ENCODE assay signal across 13 cellular contexts in genomic region chr10:13961096-13961495, GRCh38.
A peak's percentile ranks its signal among the peaks of the same experiment; 100 is the strongest.
DNase-seq lines count a peak whose midpoint lies in the region; ATAC-seq and TF ChIP-seq lines count a peak whose summit lies in the region.
"Had no signal": no experiment of that assay in that cellular context is flagged by ENCODE, and none has a peak within 500 bp of the region (broad histone marks: within the 10 kb centered on the region; RNA-seq: fewer than 3 reads in every experiment).

No MANE protein-coding gene starts in this region.

- BruUV-seq in Caco-2 (replicated peaks; lab: Mats Ljungman, UMichigan) = no TSS peak

- H3K36me3 ChIP-seq in GM23248 (ENCODE audit: low read depth) (no peaks in the 10 kb centered on the region), SJSA1 (no peaks in the 10 kb centered on the region), Caco-2 (ENCODE audit: control insufficient read depth, insufficient read depth, low read length) (no peaks in the 10 kb centered on the region)

- H2AFZ ChIP-seq in GM23248 = peak overlapping the region; percentile 26

- H3K9me3 ChIP-seq in GM23248 (ENCODE audit: low read depth) (no peaks in the 10 kb centered on the region), SJSA1 (replicated peaks) (no peaks in the 10 kb centered on the region), Caco-2 (no peaks in the 10 kb centered on the region)

- no peak overlapping the region for H3K27ac Mint-ChIP-seq in Caco-2 (ENCODE audit: unreplicated experiment)
- H3K27ac Mint-ChIP-seq: stimulated activated naive CD8-positive, alpha-beta T cell treated with anti-CD3 and anti-CD28 coated beads, Interleukin-15, Interleukin-2, amounts not matched to agents 100 ng/mL and 50 ng/mL, for 24 hours had no signal

- H3F3A ChIP-seq in GM23248 (ENCODE audit: insufficient read depth) = peaks cover 32% of the 10 kb centered on the region

- CTCF ChIA-PET in HEK293T (lab: Yijun Ruan, JAX) = interaction anchor here (0.7 kb wide), 1 partner anchor 222 kb away, joined by 3 read pairs; no protein-coding TSS in a partner anchor
- CTCF ChIA-PET in Caco-2 (lab: Charles Lee) = no interaction called here

- peak overlapping the region; percentile 62 for H3K4me2 ChIP-seq in GM23248 (ENCODE audit: unreplicated experiment)

- peaks cover 3% of the 10 kb centered on the region for H3K27me3 Mint-ChIP-seq in Caco-2 (ENCODE audit: insufficient read depth, unreplicated experiment)

- no peak for TF ChIP-seq CTCF in Caco-2 (IDR thresholded peaks at IDR 0.05; ENCODE audit: insufficient read depth in 1 of 2, low read depth in 1 of 2, low read length in 1 of 2, severe bottlenecking in 1 of 2, unreplicated experiment in 1 of 2)

- 1% methylated on average over 5 of the region's 5 CpGs for WGBS in GM23248 (ENCODE audit: low coverage in 1 of 2, low lambda C conversion rate in 2 of 2, missing lambda C conversion rate in 2 of 2), 2 experiments

- ATAC-seq in HG02623 (IDR thresholded peaks at IDR 0.05; ENCODE audit: unreplicated experiment) = no peak
- ATAC-seq: sciatic nerve had no signal

- intact Hi-C loops in Caco-2 (cut with micrococcal nuclease; ENCODE audit: unreplicated experiment) = no loop called here

- no peaks in the 10 kb centered on the region for H3K9me3 Mint-ChIP-seq in Caco-2 (ENCODE audit: unreplicated experiment)
- H3K9me3 Mint-ChIP-seq: stimulated activated naive CD8-positive, alpha-beta T cell treated with anti-CD3 and anti-CD28 coated beads, Interleukin-15, Interleukin-2, amounts not matched to agents 100 ng/mL and 50 ng/mL, for 24 hours had no signal

- POLR2A ChIA-PET in HEK293T (lab: Yijun Ruan, JAX) = no interaction called here
- POLR2A ChIA-PET in Caco-2 (lab: Charles Lee) = no interaction called here

- H3K9ac ChIP-seq in GM23248 = peak overlapping the region; percentile 34; the same call in 1 of the 2 replicates

- H3K9me2 ChIP-seq in GM23248 (ENCODE audit: insufficient read depth) = no peaks in the 10 kb centered on the region

- H3K4me1 ChIP-seq in GM23248 (ENCODE audit: insufficient read depth) (peaks cover 30% of the 10 kb centered on the region), SJSA1 (replicated peaks) (peaks cover 40% of the 10 kb centered on the region), Caco-2 (no peaks in the 10 kb centered on the region)

- in situ Hi-C loops in GM23248 (cut with MboI) = no loop called here

- no peaks in the 10 kb centered on the region for H4K20me1 ChIP-seq in GM23248 (ENCODE audit: insufficient read depth)

- H3K4me3 ChIP-seq in GM23248 = peak overlapping the region; percentile 24; the same call in 1 of the 2 replicates
- no peak overlapping the region for H3K4me3 ChIP-seq in SJSA1
- no peak overlapping the region for H3K4me3 ChIP-seq in Caco-2 (ENCODE audit: low read depth, low read length)

- no peaks in the 10 kb centered on the region for H3K36me3 Mint-ChIP-seq in Caco-2 (ENCODE audit: insufficient read depth, unreplicated experiment)

- no peak overlapping the region for H3K4me3 Mint-ChIP-seq in Caco-2 (ENCODE audit: unreplicated experiment)
- H3K4me3 Mint-ChIP-seq: stimulated activated naive CD8-positive, alpha-beta T cell treated with anti-CD3 and anti-CD28 coated beads, Interleukin-15, Interleukin-2, amounts not matched to agents 100 ng/mL and 50 ng/mL, for 24 hours had no signal

- H3K4me1 Mint-ChIP-seq in Caco-2 (ENCODE audit: low read depth, unreplicated experiment) = peaks cover 22% of the 10 kb centered on the region

- H3K27me3 ChIP-seq in GM23248 (replicated peaks; ENCODE audit: insufficient read depth) = no peaks in the 10 kb centered on the region
- no peaks in the 10 kb centered on the region for H3K27me3 ChIP-seq in SJSA1 (replicated peaks)
- H3K27me3 ChIP-seq in Caco-2 (replicated peaks; ENCODE audit: control insufficient read depth, insufficient read depth, low read length) = no peaks in the 10 kb centered on the region

- DNase-seq in GM23248 (peak; percentile 96), SJSA1 (ENCODE audit: low read depth in 1 of 2, low spot score in 2 of 2) (peak; percentile 75 to 86), fibroblast of the conjunctiva (ENCODE audit: low read depth) (peak; percentile 67), renal cortical epithelial cell (ENCODE audit: low read depth) (peak; percentile 73), AML-193 (lab: John Stamatoyannopoulos, UW) (no peak), HEK293T (ENCODE audit: extremely low spot score) (no peak), Caco-2 (no peak)
- DNase-seq: GF-D8, KBM-7, NCI-H748 treated with DMSO at 0.1 percent for 48 hours had no signal

- H3K79me2 ChIP-seq in GM23248 (ENCODE audit: insufficient read depth) = no peaks in the 10 kb centered on the region

- H3K27ac ChIP-seq in GM23248 = peak overlapping the region; percentile 79
- peak overlapping the region; percentile 78 for H3K27ac ChIP-seq in SJSA1

TF ChIP-seq in HEK293T, 16 proteins besides CTCF, POLR2A, EP300 and RAD21:
- TF ChIP-seq NFRKB (IDR thresholded peaks at IDR 0.05) (no peak), SP1 (IDR thresholded peaks at IDR 0.05) (no peak), CTBP1 (IDR thresholded peaks at IDR 0.05; ENCODE audit: borderline replicate concordance) (no peak), BHLHE40 (IDR thresholded peaks at IDR 0.05; ENCODE audit: borderline replicate concordance) (no peak), ZNF384 (IDR thresholded peaks at IDR 0.05) (no peak), LEF1 (IDR thresholded peaks at IDR 0.05; ENCODE audit: borderline replicate concordance) (no peak), FOXK2 (IDR thresholded peaks at IDR 0.05) (no peak), ELF4 (IDR thresholded peaks at IDR 0.05) (no peak), FOXM1 (IDR thresholded peaks at IDR 0.05; ENCODE audit: borderline replicate concordance) (no peak)

Comparison
In these comparisons a context has a peak if more than half of its experiments do, and no peak if none do; other contexts are left out.
1. DNase-seq: peak in GM23248 (single experiment), SJSA1 (2 of 2), fibroblast of the conjunctiva (single experiment) and renal cortical epithelial cell (single experiment); none in AML-193 (0 of 2), HEK293T (single experiment) and Caco-2 (0 of 2).